Comparison of ENCODE assay signal across 1 cellular context in the genomic region with DNA sequence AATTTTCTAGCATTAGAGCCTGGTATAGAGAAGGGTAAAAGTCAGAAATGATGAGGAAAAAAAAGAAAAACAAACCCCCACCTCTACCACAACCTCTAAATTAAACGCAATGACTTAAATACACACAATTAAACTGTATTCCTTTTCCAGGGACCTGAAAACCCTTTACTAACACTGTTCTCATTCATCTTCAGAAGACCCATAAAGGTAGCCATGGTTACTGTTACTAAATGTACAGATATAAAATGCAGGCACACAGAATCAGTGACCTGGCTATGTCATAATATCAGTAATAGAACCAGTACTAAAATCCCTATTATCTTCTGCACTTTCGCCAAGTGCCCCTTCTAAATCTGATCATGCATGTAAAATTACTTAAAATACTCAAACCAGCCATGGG.
TF ChIP-seq lines count a peak whose summit lies in the region.

No MANE protein-coding gene starts in this region.

TF ChIP-seq in K562, 482 proteins besides CTCF, POLR2A, EP300 and RAD21:
- TF ChIP-seq RBM39 (optimal IDR thresholded peaks at IDR 0.05; ENCODE audit: low read depth, low read length) (no peak), RFX1 (IDR thresholded peaks at IDR 0.05) (peak; percentile 54; the same call in 1 of the 2 replicates)
